In the genomic region with DNA sequence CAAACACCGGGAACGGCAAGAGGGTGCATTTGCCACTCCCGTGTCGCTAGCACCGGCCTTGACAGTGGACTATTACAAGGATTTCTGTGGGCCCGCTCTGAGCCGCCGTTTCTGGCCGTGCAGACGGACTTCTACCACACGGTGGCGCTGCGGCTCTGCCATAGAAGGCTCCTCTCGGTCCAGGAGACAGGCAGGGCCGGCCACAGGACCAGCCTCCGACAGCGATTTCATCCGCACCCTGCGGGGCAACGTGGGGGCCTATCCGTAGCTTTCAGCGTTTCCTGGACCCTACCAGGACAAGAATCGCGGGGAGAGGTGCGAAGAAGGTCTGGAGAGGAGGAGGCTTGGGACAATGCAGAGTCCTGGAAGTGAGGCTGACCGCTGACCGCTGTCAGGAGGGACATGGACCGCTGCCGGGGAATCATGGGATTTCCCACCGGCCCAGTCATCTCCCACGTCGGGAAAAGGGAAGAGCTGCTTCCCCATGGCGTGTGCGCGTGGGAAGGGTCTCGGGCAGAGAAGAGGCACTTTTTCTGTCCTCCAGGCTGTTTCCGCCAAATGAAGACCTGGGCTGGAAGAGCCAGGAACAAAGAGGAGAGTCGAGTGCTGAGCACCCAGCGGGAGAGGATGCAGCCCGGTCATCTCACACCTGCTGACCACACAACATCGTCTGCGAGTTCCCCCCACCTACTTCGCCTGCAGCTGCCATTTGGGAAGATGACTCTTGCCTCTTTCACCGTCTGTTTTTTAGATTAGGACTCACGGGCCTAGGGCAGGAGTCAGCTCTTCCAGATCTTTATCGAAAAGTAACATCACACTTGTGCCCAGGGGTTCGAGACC, we compare ENCODE assay signal across 8 cellular contexts. TPM values are rescaled to one million over a fixed set of nuclear protein-coding genes. Genes with fewer than 3 reads are reported as not detected.
DNase-seq lines count a peak whose midpoint lies in the region; ATAC-seq and TF ChIP-seq lines count a peak whose summit lies in the region.

No MANE protein-coding gene starts in this region.

- H3K4me3 Mint-ChIP-seq in natural killer cell treated with Interleukin-12 subunit alpha and Interleukin-12 subunit beta and Interleukin-15 and Interleukin-18, amount 100 ng/mL, for 72 hours: peak overlapping the region; percentile 76
- H3K4me3 Mint-ChIP-seq in stimulated activated effector memory CD8-positive, alpha-beta T cell treated with anti-CD3 and anti-CD28 coated beads, Interleukin-12 subunit alpha, Interleukin-12 subunit beta, amount 100 ng/mL, for 72 hours: peak overlapping the region; percentile 64

- no peaks in the 10 kb centered on the region for H3K36me3 ChIP-seq in BLaER1 treated with 17β-estradiol and CSF1 and Interleukin-3, amounts not matched to agents 10 nM and 100 nM
- no peaks in the 10 kb centered on the region for H3K36me3 ChIP-seq in Peyer's patch

- TF ChIP-seq POLR2A in Peyer's patch (IDR thresholded peaks at IDR 0.05): no peak

- peak; percentile 81 to 94 (median 90) for TF ChIP-seq CTCF in Peyer's patch (IDR thresholded peaks at IDR 0.05)
- peak; percentile 75 for TF ChIP-seq CTCF in fibroblast of mammary gland (conservative IDR thresholded peaks at IDR 0.05; ENCODE audit: control insufficient read depth, insufficient read depth, low read depth, low read length)

- ATAC-seq in GM19452 (IDR thresholded peaks at IDR 0.05; ENCODE audit: unreplicated experiment): peak; percentile 84
- ATAC-seq in natural killer cell treated with Interleukin-12 subunit alpha and Interleukin-12 subunit beta and Interleukin-15 and Interleukin-18, amount 100 ng/mL, for 72 hours: peak; percentile 88 to 89
- ATAC-seq in stimulated activated effector memory CD8-positive, alpha-beta T cell treated with anti-CD3 and anti-CD28 coated beads, Interleukin-12 subunit alpha, Interleukin-12 subunit beta, amount 100 ng/mL, for 72 hours: peak; percentile 89

- no peak overlapping the region for H3K27ac ChIP-seq in BLaER1 treated with 17β-estradiol and CSF1 and Interleukin-3, amounts not matched to agents 10 nM and 100 nM
- H3K27ac ChIP-seq in Peyer's patch: peak overlapping the region in 3 of 4 donors; percentile 17 to 58 (median 41)

- H3K4me1 Mint-ChIP-seq in natural killer cell treated with Interleukin-12 subunit alpha and Interleukin-12 subunit beta and Interleukin-15 and Interleukin-18, amount 100 ng/mL, for 72 hours (ENCODE audit: low read depth in 2 of 2): peaks cover 8 to 9% of the 10 kb centered on the region in 2 donors
- peaks cover 21% of the 10 kb centered on the region for H3K4me1 Mint-ChIP-seq in stimulated activated effector memory CD8-positive, alpha-beta T cell treated with anti-CD3 and anti-CD28 coated beads, Interleukin-12 subunit alpha, Interleukin-12 subunit beta, amount 100 ng/mL, for 72 hours

- H3K9me3 Mint-ChIP-seq in natural killer cell treated with Interleukin-12 subunit alpha and Interleukin-12 subunit beta and Interleukin-15 and Interleukin-18, amount 100 ng/mL, for 72 hours: no peaks in the 10 kb centered on the region
- H3K9me3 Mint-ChIP-seq in stimulated activated effector memory CD8-positive, alpha-beta T cell treated with anti-CD3 and anti-CD28 coated beads, Interleukin-12 subunit alpha, Interleukin-12 subunit beta, amount 100 ng/mL, for 72 hours: no peaks in the 10 kb centered on the region

- peaks cover 0 to 10% of the 10 kb centered on the region in 2 donors for H3K27me3 Mint-ChIP-seq in natural killer cell treated with Interleukin-12 subunit alpha and Interleukin-12 subunit beta and Interleukin-15 and Interleukin-18, amount 100 ng/mL, for 72 hours

- H4K20me1 ChIP-seq in BLaER1 treated with 17β-estradiol and CSF1 and Interleukin-3, amounts not matched to agents 10 nM and 100 nM: no peaks in the 10 kb centered on the region

- H3K4me3 ChIP-seq in BLaER1 treated with 17β-estradiol and CSF1 and Interleukin-3, amounts not matched to agents 10 nM and 100 nM: no peak overlapping the region
- H3K4me3 ChIP-seq in Peyer's patch: peak overlapping the region in 3 of 4 donors; percentile 22 to 39 (median 33)
- H3K4me3 ChIP-seq in fibroblast of mammary gland (ENCODE audit: control insufficient read depth, low read depth, low read length): peak overlapping the region; percentile 47

- H3K27ac Mint-ChIP-seq in natural killer cell treated with Interleukin-12 subunit alpha and Interleukin-12 subunit beta and Interleukin-15 and Interleukin-18, amount 100 ng/mL, for 72 hours: no peak overlapping the region
- H3K27ac Mint-ChIP-seq in stimulated activated effector memory CD8-positive, alpha-beta T cell treated with anti-CD3 and anti-CD28 coated beads, Interleukin-12 subunit alpha, Interleukin-12 subunit beta, amount 100 ng/mL, for 72 hours: peak overlapping the region; percentile 29

- H3K4me1 ChIP-seq in BLaER1 treated with 17β-estradiol and CSF1 and Interleukin-3, amounts not matched to agents 10 nM and 100 nM: peaks cover 7 to 30% (median 21%) of the 10 kb centered on the region in 10 experiments; a peak in 18 of 20 replicates
- peaks cover 0 to 28% (median 7%) of the 10 kb centered on the region in 4 donors for H3K4me1 ChIP-seq in Peyer's patch

- H3K27me3 ChIP-seq in BLaER1 treated with 17β-estradiol and CSF1 and Interleukin-3, amounts not matched to agents 10 nM and 100 nM: 0 out of 22 replicates have a peak, but pooled peaks cover 0 to 3% (median 0%) of the 10 kb centered on the region in 11 experiments
- H3K27me3 ChIP-seq in Peyer's patch: no peaks in the 10 kb centered on the region

- H3K36me3 Mint-ChIP-seq in natural killer cell treated with Interleukin-12 subunit alpha and Interleukin-12 subunit beta and Interleukin-15 and Interleukin-18, amount 100 ng/mL, for 72 hours: no peaks in the 10 kb centered on the region
- no peaks in the 10 kb centered on the region for H3K36me3 Mint-ChIP-seq in stimulated activated effector memory CD8-positive, alpha-beta T cell treated with anti-CD3 and anti-CD28 coated beads, Interleukin-12 subunit alpha, Interleukin-12 subunit beta, amount 100 ng/mL, for 72 hours

- peak; percentile 58 for DNase-seq in KG1 (lab: John Stamatoyannopoulos, UW)
- DNase-seq in Peyer's patch: peak; percentile 79 to 95 (median 92)
- peak; percentile 62 for DNase-seq in activated T-helper 1 cell treated with Interleukin-2 at 50 U/mL for 16 hours (ENCODE audit: low read depth)
- DNase-seq in fibroblast of mammary gland (ENCODE audit: low read depth): peak; percentile 83
- peak; percentile 76 for DNase-seq in natural killer cell treated with Interleukin-12 subunit alpha and Interleukin-12 subunit beta and Interleukin-15 and Interleukin-18, amount 100 ng/mL, for 72 hours (ENCODE audit: low spot score)
- DNase-seq in stimulated activated effector memory CD8-positive, alpha-beta T cell treated with anti-CD3 and anti-CD28 coated beads, Interleukin-12 subunit alpha, Interleukin-12 subunit beta, amount 100 ng/mL, for 72 hours (ENCODE audit: low spot score in 2 of 2): peak; percentile 85 to 91

- peaks cover 0 to 3% (median 0%) of the 10 kb centered on the region in 11 experiments; a peak in 2 of 22 replicates for H3K9me3 ChIP-seq in BLaER1 treated with 17β-estradiol and CSF1 and Interleukin-3, amounts not matched to agents 10 nM and 100 nM (replicated peaks in 1 of 11)
- no peaks in the 10 kb centered on the region for H3K9me3 ChIP-seq in Peyer's patch

- peak overlapping the region; percentile 36 to 86 (median 72) for H3K4me2 ChIP-seq in BLaER1 treated with 17β-estradiol and CSF1 and Interleukin-3, amounts not matched to agents 10 nM and 100 nM

- peak overlapping the region in 4 of 11 experiments; percentile 1 to 48 (median 24); a peak in 5 of 22 replicates for H3K9ac ChIP-seq in BLaER1 treated with 17β-estradiol and CSF1 and Interleukin-3, amounts not matched to agents 10 nM and 100 nM

RNA-seq across cellular contexts. Expression of a gene that starts 35.5 kb away (rescaled TPM):
- 10 to 100 TPM; 15.7 to 96.9 (median 49.7) TPM for total RNA-seq in Peyer's patch
- total RNA-seq in natural killer cell treated with Interleukin-12 subunit alpha and Interleukin-12 subunit beta and Interleukin-15 and Interleukin-18, amount 100 ng/mL, for 72 hours: not detected

Comparison
In these comparisons a context has a peak if more than half of its experiments do, and no peak if none do; other contexts are left out.
1. H3K27ac ChIP-seq: peak in Peyer's patch (3 of 4); none in BLaER1 treated with 17β-estradiol and CSF1 and Interleukin-3, amounts not matched to agents 10 nM and 100 nM (0 of 11).
2. H3K4me3 ChIP-seq: peak in Peyer's patch (3 of 4) and fibroblast of mammary gland (single experiment); none in BLaER1 treated with 17β-estradiol and CSF1 and Interleukin-3, amounts not matched to agents 10 nM and 100 nM (0 of 10).
3. RNA of a gene that starts 35.5 kb away (total RNA-seq): 15.7 to 96.9 TPM in Peyer's patch; not detected in natural killer cell treated with Interleukin-12 subunit alpha and Interleukin-12 subunit beta and Interleukin-15 and Interleukin-18, amount 100 ng/mL, for 72 hours; every median in the first group is over 10 times any median in the second.
4. Peak in every context shown above with its lines, with median percentiles within 50 percentile points of each other: ATAC-seq and DNase-seq.